In the genomic region with DNA sequence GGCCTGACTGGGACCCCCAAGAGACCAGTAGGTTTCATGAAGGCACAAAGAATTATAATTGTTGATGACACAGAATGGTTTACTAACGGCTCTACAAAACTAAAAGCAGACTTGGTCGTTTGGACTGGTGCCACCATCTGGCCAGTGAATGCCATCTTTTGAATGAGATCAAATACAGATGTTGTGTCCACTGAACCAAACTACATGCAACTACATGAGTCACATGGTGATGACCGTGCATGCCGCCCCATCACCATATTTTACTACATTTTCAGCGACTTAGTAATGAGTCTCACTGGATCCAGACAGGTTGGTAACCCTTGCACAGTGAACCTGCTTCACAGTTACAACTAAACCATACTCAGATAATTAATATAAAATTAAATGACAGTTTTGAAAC, we compare ENCODE assay signal across 25 cellular contexts.
DNase-seq lines count a peak whose midpoint lies in the region; ATAC-seq and TF ChIP-seq lines count a peak whose summit lies in the region.
"Had no signal": no experiment of that assay in that cellular context is flagged by ENCODE, and none has a peak within 500 bp of the region (broad histone marks: within the 10 kb centered on the region; RNA-seq: fewer than 3 reads in every experiment).

No MANE protein-coding gene starts in this region.

- H3K27ac ChIP-seq in OCI-LY3 (ENCODE audit: low read length) (no peak overlapping the region), spleen (no peak overlapping the region)
- H3K27ac ChIP-seq: 22Rv1, body of pancreas, parathyroid adenoma, upper lobe of left lung, WERI-Rb-1 had no signal

- no peaks in the 10 kb centered on the region for H4K20me1 ChIP-seq in OCI-LY3 (ENCODE audit: insufficient read depth, low read length)

- no peaks in the 10 kb centered on the region for H3K27me3 ChIP-seq in OCI-LY3 (ENCODE audit: low read depth, low read length)
- H3K27me3 ChIP-seq in spleen (replicated peaks in 1 of 7), result no peaks in the 10 kb centered on the region
- H3K27me3 ChIP-seq: body of pancreas, upper lobe of left lung had no signal

- 79 to 92% (median 86%) methylated on average over 5 of the region's 5 CpGs for WGBS in spleen, 5 donors

- no peaks in the 10 kb centered on the region for H3K79me2 ChIP-seq in OCI-LY3 (ENCODE audit: low read length)
- H3K79me2 ChIP-seq: parathyroid adenoma had no signal

- no peaks in the 10 kb centered on the region for H3K9me3 ChIP-seq in OCI-LY3 (ENCODE audit: insufficient read depth, low read length)
- H3K9me3 ChIP-seq in spleen, result no peaks in the 10 kb centered on the region
- H3K9me3 ChIP-seq: body of pancreas, upper lobe of left lung had no signal

- H3K4me3 ChIP-seq in OCI-LY3 (ENCODE audit: low read length) (no peak overlapping the region), foreskin fibroblast (ENCODE audit: low read depth in 1 of 2, low read length in 2 of 2) (no peak overlapping the region), spleen (no peak overlapping the region)
- H3K4me3 ChIP-seq: body of pancreas, upper lobe of left lung had no signal

- TF ChIP-seq POLR2A in spleen (IDR thresholded peaks at IDR 0.05), result no peak

- no peak overlapping the region for H3K9ac ChIP-seq in OCI-LY3 (ENCODE audit: low read length)
- H3K9ac ChIP-seq: parathyroid adenoma had no signal

- H3K36me3 ChIP-seq in OCI-LY3 (replicated peaks; ENCODE audit: low read depth, low read length), result no peaks in the 10 kb centered on the region
- H3K36me3 ChIP-seq in spleen, result no peaks in the 10 kb centered on the region
- H3K36me3 ChIP-seq: upper lobe of left lung, WERI-Rb-1 had no signal

- peak; percentile 44 for TF ChIP-seq CTCF in OCI-LY3 (IDR thresholded peaks at IDR 0.05; ENCODE audit: low read depth, low read length)
- no peak for TF ChIP-seq CTCF in foreskin fibroblast (IDR thresholded peaks at IDR 0.05; ENCODE audit: low read depth, low read length)
- TF ChIP-seq CTCF in spleen (IDR thresholded peaks at IDR 0.05 in 8 of 11, conservative IDR thresholded peaks at IDR 0.05 in 3 of 11), result no peak

- H3K4me1 ChIP-seq in OCI-LY3 (ENCODE audit: low read length) (peaks cover 12% of the 10 kb centered on the region), spleen (peaks cover 0 to 16% (median 6%) of the 10 kb centered on the region in 6 donors)
- H3K4me1 ChIP-seq: body of pancreas, parathyroid adenoma, upper lobe of left lung had no signal

- H2AFZ ChIP-seq in OCI-LY3 (ENCODE audit: low read depth, low read length), result no peak overlapping the region
- H2AFZ ChIP-seq: parathyroid adenoma had no signal

- intact Hi-C loops in spleen (cut with DNase I; ENCODE audit: low total_unique reads), result no loop called here

- no peak overlapping the region for H3K4me2 ChIP-seq in OCI-LY3 (ENCODE audit: low read length)

- ATAC-seq in GM18858 (IDR thresholded peaks at IDR 0.05; ENCODE audit: unreplicated experiment), result no peak
- ATAC-seq: activated CD8-positive, alpha-beta memory T cell treated with anti-CD3 and anti-CD28 coated beads, Interleukin-2, amount 10 ng/mL, durations not matched to agents 7 days and 5 days; body of pancreas; Panc1; T-helper 17 cell had no signal

- DNase-seq in DMS 273 (lab: John Stamatoyannopoulos, UW; ENCODE audit: unreplicated experiment), result peak; percentile 14
- no peak for DNase-seq in DMS 273 treated with DMSO at 0.1 percent for 48 hours (lab: John Stamatoyannopoulos, UW)
- peak; percentile 48 for DNase-seq in H4 (ENCODE audit: low spot score)
- DNase-seq in foreskin fibroblast, result peak; percentile 94 to 97
- no peak for DNase-seq in spleen
- DNase-seq in A172 (ENCODE audit: low spot score), result no peak
- DNase-seq: activated CD4-positive, alpha-beta T cell treated with anti-CD3 and anti-CD28 coated beads, Interleukin-2, amount 10 ng/mL, durations not matched to agents 7 days and 5 days; activated CD8-positive, alpha-beta memory T cell treated with anti-CD3 and anti-CD28 coated beads, Interleukin-2, amount 10 ng/mL, durations not matched to agents 7 days and 5 days; activated naive CD8-positive, alpha-beta T cell treated with anti-CD3 and anti-CD28 coated beads, Interleukin-2, amount 10 ng/mL, durations not matched to agents 7 days and 5 days; body of pancreas; effector CD8-positive, alpha-beta T cell; GOT3; islet precursor cell; NCI-H1092; NCI-H187 treated with DMSO at 0.1 percent for 48 hours; NCI-H2227 treated with DMSO at 0.1 percent for 48 hours; NCI-H774; T-helper 17 cell; upper lobe of left lung; WERI-Rb-1 had no signal

Comparison
In these comparisons a context has a peak if more than half of its experiments do, and no peak if none do; other contexts are left out.
1. DNase-seq: peak in DMS 273 (single experiment), H4 (single experiment) and foreskin fibroblast (2 of 2); none in DMS 273 treated with DMSO at 0.1 percent for 48 hours (single experiment), spleen (single experiment) and A172 (single experiment).